In genomic region chr5:148543727-148544126, GRCh38 we compare ENCODE assay signal across 24 cellular contexts.
"Had no signal": no experiment of that assay in that cellular context is flagged by ENCODE, and none has a peak within 500 bp of the region (broad histone marks: within the 10 kb centered on the region; RNA-seq: fewer than 3 reads in every experiment).

No MANE protein-coding gene starts in this region.

- H3K27ac ChIP-seq: body of pancreas, Peyer's patch, RWPE1, SJCRH30, VCaP had no signal

- H3K4me3 ChIP-seq: body of pancreas, Peyer's patch, SJCRH30 had no signal

- H3K9me3 ChIP-seq: body of pancreas, Peyer's patch, SJCRH30, SK-N-SH had no signal

- H3K4me1 ChIP-seq: body of pancreas, Peyer's patch, SJCRH30 had no signal

- DNase-seq: activated CD4-positive, alpha-beta memory T cell treated with anti-CD3 and anti-CD28 coated beads, Interleukin-2, amount 10 ng/mL, durations not matched to agents 7 days and 5 days; activated CD4-positive, alpha-beta T cell treated with anti-CD3 and anti-CD28 coated beads, Interleukin-2, amount 10 ng/mL, durations not matched to agents 7 days and 5 days; activated CD4-positive, CD25-positive, alpha-beta regulatory T cell; activated gamma-delta T cell; activated naive CD4-positive, alpha-beta T cell treated with anti-CD3 and anti-CD28 coated beads for 36 hours; activated T-cell treated with anti-CD3 and anti-CD28 coated beads for 4 hours; activated T-cell treated with anti-CD3 and anti-CD28 coated beads, Interleukin-2, amount 50 U/mL, for 48 hours; anterior cingulate cortex; body of pancreas; MM.1S; NCI-H1105 treated with DMSO at 0.1 percent for 48 hours; NCI-H1436 treated with DMSO at 0.1 percent for 48 hours; NCI-H187; NCI-H2081; NCI-H446; NCI-H524; Peyer's patch; Right ventricle myocardium superior; SJCRH30; SK-N-SH; T-helper 1 cell had no signal

- H3K27me3 ChIP-seq: body of pancreas, Peyer's patch had no signal

- H3K36me3 ChIP-seq: Peyer's patch, SJCRH30 had no signal

- ATAC-seq: activated T-helper 17 cell treated with anti-CD3 and anti-CD28 coated beads, Interleukin-2, amount 50 U/mL, for 72 hours; body of pancreas had no signal
